ENCODE assay signal across 8 cellular contexts in the genomic region with DNA sequence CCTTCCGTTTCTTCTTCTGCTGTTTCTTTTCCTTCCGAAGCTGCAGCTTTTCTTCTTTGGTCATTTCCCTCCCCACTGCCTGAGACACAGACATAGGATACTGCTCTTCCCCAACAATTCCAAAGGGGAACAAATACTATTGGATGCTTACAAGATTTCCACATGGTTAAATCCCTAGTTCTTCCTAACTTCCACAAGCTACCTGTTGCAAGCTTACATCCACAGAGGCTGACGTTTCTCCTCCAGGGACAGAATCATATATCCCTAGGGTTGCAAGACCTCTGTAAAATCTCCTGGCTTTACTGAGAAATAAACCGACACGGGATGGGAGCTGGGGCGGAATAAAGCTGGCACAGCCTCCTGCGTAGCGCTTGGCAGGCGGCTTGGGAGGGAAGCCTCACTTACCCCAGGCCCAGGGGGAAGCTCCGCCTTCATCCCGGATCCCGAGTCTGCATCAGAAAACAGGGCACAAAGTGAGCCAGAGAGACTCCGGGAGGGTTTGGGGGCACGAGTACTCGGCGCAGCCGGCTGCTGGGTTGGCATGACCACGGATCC. TPM values are rescaled to one million over a fixed set of nuclear protein-coding genes. Genes with fewer than 3 reads are reported as not detected.
DNase-seq lines count a peak whose midpoint lies in the region; ATAC-seq and TF ChIP-seq lines count a peak whose summit lies in the region.

No MANE protein-coding gene starts in this region.

- no peaks in the 10 kb centered on the region for H3K27me3 ChIP-seq in upper lobe of right lung

- H3K4me3 ChIP-seq in epithelial cell of esophagus (ENCODE audit: low read length) = peak overlapping the region; percentile 95
- peak overlapping the region; percentile 99 for H3K4me3 ChIP-seq in upper lobe of right lung

- ATAC-seq in HG03159 (IDR thresholded peaks at IDR 0.05; ENCODE audit: unreplicated experiment) = peak; percentile 3
- ATAC-seq in SK-N-SH treated with all-trans-retinoic acid at 6 μM for 48 hours = peak; percentile 68
- peak; percentile 22 for ATAC-seq in upper lobe of right lung
- ATAC-seq in HG02798 (IDR thresholded peaks at IDR 0.05; ENCODE audit: poor library complexity, unreplicated experiment) = no peak

- H3K9me3 ChIP-seq in upper lobe of right lung = no peaks in the 10 kb centered on the region

- no peaks in the 10 kb centered on the region for H3K9me3 Mint-ChIP-seq in T-helper 2 cell treated with Interferon-gamma antibody and Interleukin-4, amounts not matched to agents 5 μg/mL and 100 μg/mL, for 36 hours

- no peaks in the 10 kb centered on the region for H3K27me3 Mint-ChIP-seq in T-helper 2 cell treated with Interferon-gamma antibody and Interleukin-4, amounts not matched to agents 5 μg/mL and 100 μg/mL, for 36 hours (ENCODE audit: low read depth)

- peak overlapping the region; percentile 94 for H3K27ac ChIP-seq in upper lobe of right lung

- intact Hi-C loops in upper lobe of right lung (cut with DNase I) = no loop called here

- peaks cover 65% of the 10 kb centered on the region for H3K36me3 ChIP-seq in upper lobe of right lung

- peaks cover 54% of the 10 kb centered on the region for H3K36me3 Mint-ChIP-seq in T-helper 2 cell treated with Interferon-gamma antibody and Interleukin-4, amounts not matched to agents 5 μg/mL and 100 μg/mL, for 36 hours (ENCODE audit: low read depth)

- peak overlapping the region; percentile 88 for H3K4me3 Mint-ChIP-seq in T-helper 2 cell treated with Interferon-gamma antibody and Interleukin-4, amounts not matched to agents 5 μg/mL and 100 μg/mL, for 36 hours

- TF ChIP-seq CTCF in epithelial cell of esophagus (IDR thresholded peaks at IDR 0.05; ENCODE audit: insufficient read depth, low read depth, low read length, missing control alignments) = no peak
- no peak for TF ChIP-seq CTCF in upper lobe of right lung (IDR thresholded peaks at IDR 0.05)

- no peak for DNase-seq in T-helper 2 cell treated with Interferon-gamma antibody and Interleukin-4, amounts not matched to agents 5 μg/mL and 100 μg/mL, for 36 hours (ENCODE audit: low spot score)
- DNase-seq in T-helper 2 cell (no peak), epithelial cell of esophagus (ENCODE audit: low read depth) (peak; percentile 60), middle frontal gyrus (ENCODE audit: extremely low spot score, low spot score) (peak; percentile 25), upper lobe of right lung (no peak)

- peak overlapping the region; percentile 92 for H3K27ac Mint-ChIP-seq in T-helper 2 cell treated with Interferon-gamma antibody and Interleukin-4, amounts not matched to agents 5 μg/mL and 100 μg/mL, for 36 hours

- peaks cover 24% of the 10 kb centered on the region for H3K4me1 Mint-ChIP-seq in T-helper 2 cell treated with Interferon-gamma antibody and Interleukin-4, amounts not matched to agents 5 μg/mL and 100 μg/mL, for 36 hours (ENCODE audit: low read depth)

- peaks cover 29% of the 10 kb centered on the region for H3K4me1 ChIP-seq in upper lobe of right lung

TF ChIP-seq in SK-N-SH treated with all-trans-retinoic acid at 6 μM for 48 hours, 23 proteins besides CTCF, POLR2A, EP300 and RAD21:
- TF ChIP-seq ZFP30 (CRISPR knock-in tag; IDR thresholded peaks at IDR 0.05) (no peak), GLIS3 (CRISPR knock-in tag; IDR thresholded peaks at IDR 0.05) (no peak), OSR1 (CRISPR knock-in tag; IDR thresholded peaks at IDR 0.05) (no peak), SNAI2 (CRISPR knock-in tag; IDR thresholded peaks at IDR 0.05) (no peak), RARB (CRISPR knock-in tag; IDR thresholded peaks at IDR 0.05) (no peak), ZNF565 (CRISPR knock-in tag; conservative IDR thresholded peaks at IDR 0.05; ENCODE audit: low read depth) (no peak)
- TF ChIP-seq, protein P1, sequence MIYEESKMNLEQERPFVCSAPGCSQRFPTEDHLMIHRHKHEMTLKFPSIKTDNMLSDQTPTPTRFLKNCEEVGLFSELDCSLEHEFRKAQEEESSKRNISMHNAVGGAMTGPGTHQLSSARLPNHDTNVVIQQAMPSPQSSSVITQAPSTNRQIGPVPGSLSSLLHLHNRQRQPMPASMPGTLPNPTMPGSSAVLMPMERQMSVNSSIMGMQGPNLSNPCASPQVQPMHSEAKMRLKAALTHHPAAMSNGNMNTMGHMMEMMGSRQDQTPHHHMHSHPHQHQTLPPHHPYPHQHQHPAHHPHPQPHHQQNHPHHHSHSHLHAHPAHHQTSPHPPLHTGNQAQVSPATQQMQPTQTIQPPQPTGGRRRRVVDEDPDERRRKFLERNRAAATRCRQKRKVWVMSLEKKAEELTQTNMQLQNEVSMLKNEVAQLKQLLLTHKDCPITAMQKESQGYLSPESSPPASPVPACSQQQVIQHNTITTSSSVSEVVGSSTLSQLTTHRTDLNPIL (CRISPR knock-in tag; IDR thresholded peaks at IDR 0.05; ENCODE audit: low read depth) = no peak

RNA-seq across cellular contexts. Expression of a gene that starts 0.6 kb away (rescaled TPM):
- total RNA-seq in upper lobe of right lung = 35.0 TPM

RNA-seq across cellular contexts. Expression of a gene that starts 0.9 kb away (rescaled TPM):
- total RNA-seq in upper lobe of right lung = 97.6 TPM

RNA-seq across cellular contexts. Expression of a gene that starts 11.0 kb away (rescaled TPM):
- total RNA-seq in upper lobe of right lung = 14.2 TPM

RNA-seq across cellular contexts. Expression of a gene that starts 13.0 kb away (rescaled TPM):
- total RNA-seq in upper lobe of right lung = 54.4 TPM

RNA-seq across cellular contexts. Expression of a gene that starts 39.8 kb away (rescaled TPM):
- total RNA-seq in upper lobe of right lung = 51.8 TPM

Comparison
In these comparisons a context has a peak if more than half of its experiments do, and no peak if none do; other contexts are left out.
1. DNase-seq: peak in epithelial cell of esophagus (single experiment) and middle frontal gyrus (single experiment); none in T-helper 2 cell treated with Interferon-gamma antibody and Interleukin-4, amounts not matched to agents 5 μg/mL and 100 μg/mL, for 36 hours (single experiment), T-helper 2 cell (0 of 5) and upper lobe of right lung (single experiment).